Comparison of ENCODE assay signal across 5 cellular contexts in the genomic region with DNA sequence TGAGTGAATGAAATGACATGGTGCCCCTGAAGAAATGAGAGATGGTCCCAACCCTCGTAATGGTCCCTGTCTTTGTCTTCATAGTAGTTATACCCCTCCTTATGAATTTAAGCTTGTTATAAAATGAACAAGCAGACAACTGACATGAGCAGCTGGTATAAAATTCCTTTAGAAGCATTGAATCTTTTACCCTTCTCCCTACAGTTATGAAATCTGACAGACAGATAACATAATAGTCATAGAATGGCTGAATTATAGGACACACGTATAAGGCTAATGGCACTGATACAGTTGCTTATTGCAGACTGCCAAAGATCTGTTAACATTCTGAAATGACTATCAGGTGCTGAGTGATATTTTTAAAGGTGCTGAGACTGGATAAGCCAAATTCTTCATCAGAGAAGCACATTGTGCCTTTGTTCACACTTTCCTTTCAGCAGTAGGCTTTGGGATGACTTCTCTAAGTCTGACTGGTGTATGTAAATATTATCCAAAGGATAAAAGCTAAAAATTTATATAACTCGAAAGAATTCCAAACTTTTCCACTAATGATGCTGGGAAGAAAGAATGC. TPM values are rescaled to one million over a fixed set of nuclear protein-coding genes. Genes with fewer than 3 reads are reported as not detected.
"Had no signal": no experiment of that assay in that cellular context is flagged by ENCODE, and none has a peak within 500 bp of the region (broad histone marks: within the 10 kb centered on the region; RNA-seq: fewer than 3 reads in every experiment).

No MANE protein-coding gene starts in this region.

- H3K4me3 ChIP-seq: GM23338 had no signal

- ATAC-seq: GM23338 had no signal

- DNase-seq: H9, HCEC 1CT, IMR-90 had no signal

- H2AFZ ChIP-seq: GM23338 had no signal

- H3K4me2 ChIP-seq: GM23338 had no signal

RNA-seq across cellular contexts. Expression of gene GLRB, which starts 56.9 kb away (rescaled TPM):
- total RNA-seq: HT-29 had no signal
